ENCODE assay signal across 19 cellular contexts in genomic region chr6:168906251-168906845, GRCh38.
A peak's percentile ranks its signal among the peaks of the same experiment; 100 is the strongest.
DNase-seq lines count a peak whose midpoint lies in the region; ATAC-seq, FAIRE-seq and TF ChIP-seq lines count a peak whose summit lies in the region.
"Had no signal": no experiment of that assay in that cellular context is flagged by ENCODE, and none has a peak within 500 bp of the region (broad histone marks: within the 10 kb centered on the region; RNA-seq: fewer than 3 reads in every experiment).

No MANE protein-coding gene starts in this region.

- peak; percentile 63 for ATAC-seq in body of pancreas
- ATAC-seq in psoas muscle, result peak in 2 of 4 donors; percentile 53 to 55
- ATAC-seq in naive thymus-derived CD8-positive, alpha-beta T cell, result no peak
- no peak for ATAC-seq in HG03159 (IDR thresholded peaks at IDR 0.05; ENCODE audit: unreplicated experiment)
- ATAC-seq: GM12878, Right ventricle myocardium inferior, SK-N-SH treated with all-trans-retinoic acid at 6 μM for 48 hours had no signal

- POLR2A ChIA-PET in naive thymus-derived CD8-positive, alpha-beta T cell (lab: Charles Lee), result no interaction called here

- intact Hi-C loops in body of pancreas (cut with DNase I) (no loop called here), psoas muscle (cut with DNase I) (no loop called here), ovary (cut with DNase I) (loop anchor here in 1 of 4 donors (5.0 to 10.0 kb wide), 2 partner anchors 578 to 736 kb away; no protein-coding TSS in a partner anchor)

- DNase-seq in NCI-H526 treated with DMSO at 0.1 percent for 48 hours (lab: John Stamatoyannopoulos, UW), result peak; percentile 46
- peak in 1 of 4 donors; percentile 41 for DNase-seq in body of pancreas
- DNase-seq in mesenteric fat pad (ENCODE audit: low spot score), result peak; percentile 45
- DNase-seq in psoas muscle, result no peak
- DNase-seq in naive thymus-derived CD8-positive, alpha-beta T cell, result no peak
- no peak for DNase-seq in GM12891 (ENCODE audit: insufficient read length, low spot score)
- DNase-seq in ovary, result no peak
- DNase-seq: DMS 273 treated with DMSO at 0.1 percent for 48 hours, NCI-H1436, NCI-H2107, NCI-H748 treated with DMSO at 0.1 percent for 48 hours had no signal

- no peaks in the 10 kb centered on the region for H3K27me3 Mint-ChIP-seq in naive thymus-derived CD8-positive, alpha-beta T cell
- H3K27me3 Mint-ChIP-seq: CD4-positive, alpha-beta memory T cell; IgD-negative memory B cell had no signal

- H3K27ac ChIP-seq in body of pancreas (no peak overlapping the region), psoas muscle (peak overlapping the region; percentile 2), ovary (no peak overlapping the region)
- H3K27ac ChIP-seq: PC-9 had no signal

- H3K36me3 ChIP-seq in body of pancreas (replicated peaks in 1 of 2; ENCODE audit: insufficient read depth in 1 of 2, low read depth in 2 of 2) (no peaks in the 10 kb centered on the region), psoas muscle (ENCODE audit: insufficient read depth in 1 of 2, low read depth in 1 of 2) (no peaks in the 10 kb centered on the region), ovary (no peaks in the 10 kb centered on the region)

- TF ChIP-seq POLR2A in body of pancreas (IDR thresholded peaks at IDR 0.05) (no peak), GM12891 (IDR thresholded peaks at IDR 0.05; ENCODE audit: low read depth, low read length) (no peak), ovary (IDR thresholded peaks at IDR 0.05) (no peak)

- H3K4me3 ChIP-seq in body of pancreas, result no peak overlapping the region
- H3K4me3 ChIP-seq in psoas muscle, result no peak overlapping the region
- no peak overlapping the region for H3K4me3 ChIP-seq in ovary
- H3K4me3 ChIP-seq: GM12878, PC-9 had no signal

- H3K36me3 Mint-ChIP-seq in naive thymus-derived CD8-positive, alpha-beta T cell, result peaks cover 0 to 5% (median 5%) of the 10 kb centered on the region in 3 donors
- H3K36me3 Mint-ChIP-seq: CD4-positive, alpha-beta memory T cell had no signal

- no peak for FAIRE-seq in GM12891 (lab: Jason Lieb, UNC)
- FAIRE-seq: GM12878 had no signal

- no peaks in the 10 kb centered on the region for H3K27me3 ChIP-seq in body of pancreas
- no peaks in the 10 kb centered on the region for H3K27me3 ChIP-seq in psoas muscle (ENCODE audit: insufficient read depth in 3 of 3, low read length in 2 of 3)
- no peaks in the 10 kb centered on the region for H3K27me3 ChIP-seq in ovary

- H3K4me1 ChIP-seq in body of pancreas (peaks cover 4% of the 10 kb centered on the region), psoas muscle (no peaks in the 10 kb centered on the region), ovary (ENCODE audit: insufficient read depth) (no peaks in the 10 kb centered on the region)

- peak overlapping the region in 2 of 10 donors; percentile 17 to 75 for H3K27ac Mint-ChIP-seq in naive thymus-derived CD8-positive, alpha-beta T cell
- H3K27ac Mint-ChIP-seq: B cell had no signal

- peaks cover 5 to 10% (median 8%) of the 10 kb centered on the region in 4 donors for H3K4me1 Mint-ChIP-seq in naive thymus-derived CD8-positive, alpha-beta T cell
- H3K4me1 Mint-ChIP-seq: B cell, IgD-negative memory B cell had no signal

- no peak for TF ChIP-seq CTCF in body of pancreas (IDR thresholded peaks at IDR 0.05)
- TF ChIP-seq CTCF in psoas muscle (IDR thresholded peaks at IDR 0.05), result no peak
- TF ChIP-seq CTCF in ovary (IDR thresholded peaks at IDR 0.05), result no peak

- H3K4me3 Mint-ChIP-seq in naive thymus-derived CD8-positive, alpha-beta T cell, result peak overlapping the region in 1 of 10 donors; percentile 64
- H3K4me3 Mint-ChIP-seq: B cell, IgD-negative memory B cell had no signal

- no peaks in the 10 kb centered on the region for H3K9me3 ChIP-seq in body of pancreas
- H3K9me3 ChIP-seq in psoas muscle, result no peaks in the 10 kb centered on the region
- no peaks in the 10 kb centered on the region for H3K9me3 ChIP-seq in ovary

- peaks cover 0 to 11% (median 3%) of the 10 kb centered on the region in 9 donors for H3K9me3 Mint-ChIP-seq in naive thymus-derived CD8-positive, alpha-beta T cell

- 28 to 33% methylated on average over 7 of the region's 7 CpGs for WGBS in body of pancreas, 2 donors
- WGBS in psoas muscle, 3 donors, result 57 to 67% (median 62%) methylated on average over 7 of the region's 7 CpGs
- WGBS in ovary, 3 donors, result 47 to 64% (median 57%) methylated on average over 7 of the region's 7 CpGs

- no peak for TF ChIP-seq EP300 in ovary (IDR thresholded peaks at IDR 0.05)

TF ChIP-seq in GM12891, 5 proteins besides CTCF, POLR2A, EP300 and RAD21:
- TF ChIP-seq POU2F2 (IDR thresholded peaks at IDR 0.05; ENCODE audit: low read depth, low read length) (no peak), TAF1 (IDR thresholded peaks at IDR 0.05; ENCODE audit: low read depth, low read length) (no peak), POLR2AphosphoS5 (IDR thresholded peaks at IDR 0.05; ENCODE audit: low read depth, low read length) (no peak), PAX5 (IDR thresholded peaks at IDR 0.05; ENCODE audit: insufficient read depth, low read length, severe bottlenecking) (no peak), SPI1 (IDR thresholded peaks at IDR 0.05; ENCODE audit: low read depth, low read length) (no peak)

Comparison
In these comparisons a context has a peak if more than half of its experiments do, and no peak if none do; other contexts are left out.
1. DNase-seq: peak in NCI-H526 treated with DMSO at 0.1 percent for 48 hours (single experiment) and mesenteric fat pad (single experiment); none in psoas muscle (0 of 2), naive thymus-derived CD8-positive, alpha-beta T cell (0 of 10), GM12891 (single experiment) and ovary (0 of 5).